ENCODE assay signal across 29 cellular contexts in the genomic region with DNA sequence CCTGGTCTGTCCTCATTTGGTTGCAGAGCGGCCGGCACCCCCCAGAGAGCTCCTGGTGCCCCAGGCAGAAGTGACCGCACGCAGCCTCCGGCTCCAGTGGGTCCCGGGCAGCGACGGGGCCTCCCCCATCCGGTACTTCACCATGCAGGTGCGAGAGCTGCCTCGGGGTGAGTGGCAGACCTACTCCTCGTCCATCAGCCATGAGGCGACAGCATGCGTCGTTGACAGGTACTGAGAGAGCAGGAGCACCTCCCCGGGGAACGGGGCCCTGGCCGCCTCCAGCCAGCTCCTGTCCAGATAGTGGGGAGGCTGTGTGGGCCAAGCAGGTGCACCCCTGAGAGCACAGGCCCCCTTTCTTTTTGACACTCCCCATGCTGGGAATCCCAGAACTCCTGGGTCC.
"Had no signal": no experiment of that assay in that cellular context is flagged by ENCODE, and none has a peak within 500 bp of the region (broad histone marks: within the 10 kb centered on the region; RNA-seq: fewer than 3 reads in every experiment).

No MANE protein-coding gene starts in this region.

- H3K4me3 Mint-ChIP-seq: naive B cell; naive thymus-derived CD8-positive, alpha-beta T cell; nephron; neural progenitor cell; stimulated activated effector memory CD8-positive, alpha-beta T cell treated with anti-CD3 and anti-CD28 coated beads, Interleukin-12 subunit alpha, Interleukin-12 subunit beta, amount 100 ng/mL, for 72 hours; stimulated activated naive B cell treated with anti-CD40 and anti-IgM and Interleukin-4, amounts not matched to agents 10 μg/mL and 1 μg/mL and 100 μg/mL, for 72 hours; stimulated activated naive CD8-positive, alpha-beta T cell treated with anti-CD3 and anti-CD28 coated beads, Interleukin-15, Interleukin-2, amounts not matched to agents 100 ng/mL and 50 ng/mL, for 24 hours had no signal

- H3K36me3 Mint-ChIP-seq: naive B cell; stimulated activated effector memory CD8-positive, alpha-beta T cell treated with anti-CD3 and anti-CD28 coated beads, Interleukin-12 subunit alpha, Interleukin-12 subunit beta, amount 100 ng/mL, for 72 hours had no signal

- H3K27ac Mint-ChIP-seq: naive B cell; naive thymus-derived CD8-positive, alpha-beta T cell; nephron; neural progenitor cell; progenitor cell of endocrine pancreas; stimulated activated effector memory CD8-positive, alpha-beta T cell treated with anti-CD3 and anti-CD28 coated beads, Interleukin-12 subunit alpha, Interleukin-12 subunit beta, amount 100 ng/mL, for 72 hours; stimulated activated naive B cell treated with anti-CD40 and anti-IgM and Interleukin-4, amounts not matched to agents 10 μg/mL and 1 μg/mL and 100 μg/mL, for 72 hours; stimulated activated naive CD8-positive, alpha-beta T cell treated with anti-CD3 and anti-CD28 coated beads, Interleukin-15, Interleukin-2, amounts not matched to agents 100 ng/mL and 50 ng/mL, for 24 hours had no signal

- DNase-seq: naive B cell; naive thymus-derived CD8-positive, alpha-beta T cell; nucleus accumbens; ovary; psoas muscle; right lobe of liver; sigmoid colon; small intestine; stimulated activated CD4-positive, alpha-beta T cell treated with anti-CD3 and anti-CD28 coated beads, Interleukin-15, amount 100 ng/mL, for 24 hours; stimulated activated CD4-positive, alpha-beta T cell treated with anti-CD3 and anti-CD28 coated beads, Interleukin-2, amount 100 ng/mL, for 24 hours; stimulated activated CD4-positive, alpha-beta T cell treated with anti-CD3 and anti-CD28 coated beads, Interleukin-2, amount 100 ng/mL, for 48 hours; stimulated activated CD4-positive, alpha-beta T cell treated with anti-CD3 and anti-CD28 coated beads, Interleukin-4, amount 100 ng/mL, for 24 hours; stimulated activated naive B cell treated with anti-CD40 and anti-IgM and Interleukin-4, amounts not matched to agents 10 μg/mL and 1 μg/mL and 100 μg/mL, for 72 hours; stimulated activated naive CD4-positive, alpha-beta T cell treated with Interleukin-2 at 50 U/mL for 16 hours; stomach; thyroid gland; trophoblast cell; uterus had no signal

- ATAC-seq: naive thymus-derived CD8-positive, alpha-beta T cell; psoas muscle; right cardiac atrium; right lobe of liver; stimulated activated naive B cell treated with anti-CD40 and anti-IgM and Interleukin-4, amounts not matched to agents 10 μg/mL and 1 μg/mL and 100 μg/mL, for 72 hours had no signal

- H3K27ac ChIP-seq: neural progenitor cell, neutrophil, ovary, parathyroid adenoma, psoas muscle, right lobe of liver, sigmoid colon, stomach, thoracic aorta, thyroid gland, tibial nerve, upper lobe of left lung, uterus had no signal

- FAIRE-seq: small intestine had no signal

- H3K4me3 ChIP-seq: neural progenitor cell, ovary, psoas muscle, right lobe of liver, sigmoid colon, stomach, thoracic aorta, thyroid gland, tibial nerve, upper lobe of left lung, uterus had no signal

- H3K27me3 Mint-ChIP-seq: progenitor cell of endocrine pancreas had no signal

- H3K9me3 Mint-ChIP-seq: nephron; neural progenitor cell; stimulated activated effector memory CD8-positive, alpha-beta T cell treated with anti-CD3 and anti-CD28 coated beads, Interleukin-12 subunit alpha, Interleukin-12 subunit beta, amount 100 ng/mL, for 72 hours; stimulated activated naive B cell treated with anti-CD40 and anti-IgM and Interleukin-4, amounts not matched to agents 10 μg/mL and 1 μg/mL and 100 μg/mL, for 72 hours; stimulated activated naive CD8-positive, alpha-beta T cell treated with anti-CD3 and anti-CD28 coated beads, Interleukin-15, Interleukin-2, amounts not matched to agents 100 ng/mL and 50 ng/mL, for 24 hours had no signal

- H3K9me3 ChIP-seq: neutrophil, ovary, psoas muscle, right lobe of liver, sigmoid colon, stomach, thoracic aorta, thyroid gland, tibial nerve, upper lobe of left lung, uterus had no signal

- H3K9ac ChIP-seq: neural progenitor cell, parathyroid adenoma had no signal

- H3K27me3 ChIP-seq: neural progenitor cell, ovary, right lobe of liver, sigmoid colon, thyroid gland, tibial nerve, upper lobe of left lung, uterus had no signal

- H3K4me1 ChIP-seq: parathyroid adenoma, psoas muscle, right lobe of liver, thyroid gland, upper lobe of left lung, uterus had no signal

- H3K36me3 ChIP-seq: neural progenitor cell, neutrophil, ovary, right lobe of liver, thoracic aorta, thyroid gland, upper lobe of left lung, uterus had no signal
